In the genomic region with DNA sequence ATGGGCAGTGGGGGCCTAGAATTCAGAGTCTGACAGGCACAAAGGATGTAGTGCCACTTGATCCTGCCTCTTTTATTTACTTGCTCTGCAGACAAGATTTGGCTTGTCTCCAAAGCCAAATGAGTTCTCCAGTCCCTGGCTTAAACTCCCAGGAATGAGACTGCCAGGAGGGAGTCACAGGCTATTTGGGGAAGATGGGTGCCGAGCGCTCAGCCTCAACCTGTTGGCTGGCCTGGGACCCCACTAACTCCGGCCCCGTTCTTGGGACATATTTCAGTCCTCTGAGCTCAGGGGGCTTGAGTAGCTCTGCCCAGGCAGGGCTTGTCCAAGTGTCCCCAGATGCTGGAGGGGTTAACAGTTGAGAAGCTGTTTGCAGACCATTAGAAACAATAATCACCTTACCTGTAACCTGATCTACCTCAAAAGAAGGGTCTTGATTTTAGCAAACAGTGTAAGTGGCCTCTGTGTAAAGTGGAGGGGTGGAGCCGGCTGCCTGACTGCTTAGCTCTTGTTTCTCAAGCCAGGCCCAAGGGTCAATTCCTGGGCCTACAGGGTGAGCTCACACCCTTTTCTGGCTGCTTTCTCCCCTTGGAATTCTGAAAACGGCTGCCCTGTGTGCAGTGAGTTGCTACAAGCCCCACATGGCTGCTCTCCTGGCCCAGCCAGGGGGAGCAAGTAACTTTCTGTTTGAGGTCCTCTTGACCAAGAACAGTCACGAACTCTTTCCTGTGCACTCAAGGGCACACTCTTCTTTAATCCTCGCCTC, we compare ENCODE assay signal across 10 cellular contexts. TPM values are rescaled to one million over a fixed set of nuclear protein-coding genes. Genes with fewer than 3 reads are reported as not detected.
DNase-seq lines count a peak whose midpoint lies in the region; ATAC-seq and TF ChIP-seq lines count a peak whose summit lies in the region.
"Had no signal": no experiment of that assay in that cellular context is flagged by ENCODE, and none has a peak within 500 bp of the region (broad histone marks: within the 10 kb centered on the region; RNA-seq: fewer than 3 reads in every experiment).

No MANE protein-coding gene starts in this region.

- H3K4me3 ChIP-seq in HCT116 (replicated peaks in 1 of 2; ENCODE audit: low read depth in 1 of 2, low read length in 2 of 2) = no peak overlapping the region
- H3K4me3 ChIP-seq in fibroblast of pulmonary artery (replicated peaks; ENCODE audit: low read depth, low read length) = no peak overlapping the region
- H3K4me3 ChIP-seq in neuronal stem cell (ENCODE audit: low read length in 2 of 2) = no peak overlapping the region

- H3K27ac Mint-ChIP-seq in naive thymus-derived CD8-positive, alpha-beta T cell = no peak overlapping the region
- H3K27ac Mint-ChIP-seq: activated naive CD8-positive, alpha-beta T cell treated with anti-CD3 and anti-CD28 coated beads, Interleukin-2, amount 10 ng/mL, durations not matched to agents 7 days and 5 days had no signal

- H3K79me1 ChIP-seq in neuronal stem cell (ENCODE audit: low read depth, low read length) = no peaks in the 10 kb centered on the region

- no peaks in the 10 kb centered on the region for H3K9me2 ChIP-seq in HCT116 (ENCODE audit: insufficient read depth)

- H2AFZ ChIP-seq in HCT116 (ENCODE audit: low read depth, low read length, poor library complexity, severe bottlenecking) (peak overlapping the region; percentile 30), neuronal stem cell (ENCODE audit: low read length) (peak overlapping the region; percentile 85)

- no peaks in the 10 kb centered on the region for H4K20me1 ChIP-seq in HCT116 (ENCODE audit: insufficient read depth)

- CTCF ChIA-PET in HCT116 (lab: Charles Lee) = no interaction called here

- no TSS peak for BruUV-seq in HCT116 (replicated peaks; lab: Mats Ljungman, UMichigan)

- H3K4me1 Mint-ChIP-seq in naive thymus-derived CD8-positive, alpha-beta T cell = peaks cover 0 to 3% (median under 1%) of the 10 kb centered on the region in 4 donors

- H4K8ac ChIP-seq in neuronal stem cell (ENCODE audit: low read depth, low read length) = no peak overlapping the region

- H3K23ac ChIP-seq in neuronal stem cell (ENCODE audit: low read depth, low read length, poor library complexity) = no peak overlapping the region

- H3K4me1 ChIP-seq in HCT116 (ENCODE audit: control insufficient read depth in 1 of 2, insufficient read depth in 2 of 2, low read length in 2 of 2) (peaks cover 29 to 42% of the 10 kb centered on the region in 2 experiments), neuronal stem cell (ENCODE audit: control insufficient read depth in 2 of 2, insufficient read depth in 1 of 2, low read depth in 1 of 2, low read length in 2 of 2) (peaks cover 8 to 17% of the 10 kb centered on the region in 2 donors)

- peak overlapping the region; percentile 81 for H3K18ac ChIP-seq in neuronal stem cell (ENCODE audit: low read length)

- DNase-seq in HCT116 (ENCODE audit: low read depth, low spot score) (no peak), NCI-H510A (lab: John Stamatoyannopoulos, UW) (peak; percentile 81), fibroblast of pulmonary artery (ENCODE audit: low read depth) (peak; percentile 14), neuronal stem cell (ENCODE audit: low spot score) (no peak), AG08395 (ENCODE audit: low spot score) (no peak), HUDEP-2 (lab: John Stamatoyannopoulos, UW; ENCODE audit: unreplicated experiment in 76 of 76) (no peak), mucosa of gallbladder (ENCODE audit: low spot score) (no peak)
- DNase-seq in naive thymus-derived CD8-positive, alpha-beta T cell = no peak
- DNase-seq: activated naive CD8-positive, alpha-beta T cell treated with anti-CD3 and anti-CD28 coated beads, Interleukin-2, amount 10 ng/mL, durations not matched to agents 7 days and 5 days; T-helper 2 cell had no signal

- no CpG with 5 or more reads among the region's 8 CpGs for WGBS in neuronal stem cell (ENCODE audit: extremely low coverage in 2 of 2, insufficient read length in 2 of 2, insufficient replicate concordance in 1 of 2), 2 donors

- no peak for TF ChIP-seq POLR2A in HCT116 (IDR thresholded peaks at IDR 0.05; ENCODE audit: borderline replicate concordance, extremely low read depth, insufficient read depth, insufficient read length)

- POLR2A ChIA-PET in HCT116 (lab: Charles Lee) = interaction anchor here (1.2 kb wide), 1 partner anchor 14 kb away, joined by 3 read pairs; no protein-coding TSS in a partner anchor
- POLR2A ChIA-PET in naive thymus-derived CD8-positive, alpha-beta T cell (lab: Charles Lee) = no interaction called here

- peak overlapping the region; percentile 35 for H2BK120ac ChIP-seq in neuronal stem cell (ENCODE audit: low read depth, low read length)

- H3K79me2 ChIP-seq in HCT116 (ENCODE audit: insufficient read depth, low read length) = no peaks in the 10 kb centered on the region

- H3K36me3 ChIP-seq in HCT116 (ENCODE audit: control insufficient read depth in 1 of 2, insufficient read depth in 2 of 2, low read length in 2 of 2) = no peaks in the 10 kb centered on the region
- no peaks in the 10 kb centered on the region for H3K36me3 ChIP-seq in neuronal stem cell (replicated peaks in 1 of 2; ENCODE audit: control insufficient read depth in 2 of 2, insufficient read depth in 2 of 2, low read length in 2 of 2)

- RAD21 ChIA-PET in HCT116 (lab: Charles Lee; ENCODE audit: low non-redundant PET in 1 of 2, low total read pairs in 2 of 2, uncharacterized antibody in 2 of 2, unreplicated experiment in 2 of 2) = no interaction called here

- peak overlapping the region; percentile 4 for H2BK12ac ChIP-seq in neuronal stem cell (ENCODE audit: low read length)

- no peak overlapping the region for H3K27ac ChIP-seq in HCT116 (ENCODE audit: low read depth, low read length)
- peak overlapping the region; percentile 85 for H3K27ac ChIP-seq in neuronal stem cell (replicated peaks; ENCODE audit: low read length)

- no peak; the same call in 1 of the 2 replicates for TF ChIP-seq RAD21 in HCT116 (IDR thresholded peaks at IDR 0.05; ENCODE audit: low read depth)

- H3K27me3 Mint-ChIP-seq in naive thymus-derived CD8-positive, alpha-beta T cell = peaks cover under 1 to 8% (median 2%) of the 10 kb centered on the region in 5 donors

- H3K4me3 Mint-ChIP-seq in naive thymus-derived CD8-positive, alpha-beta T cell = no peak overlapping the region
- H3K4me3 Mint-ChIP-seq: activated naive CD8-positive, alpha-beta T cell treated with anti-CD3 and anti-CD28 coated beads, Interleukin-2, amount 10 ng/mL, durations not matched to agents 7 days and 5 days had no signal

- no peaks in the 10 kb centered on the region for H3K36me3 Mint-ChIP-seq in naive thymus-derived CD8-positive, alpha-beta T cell
- H3K36me3 Mint-ChIP-seq: activated naive CD8-positive, alpha-beta T cell treated with anti-CD3 and anti-CD28 coated beads, Interleukin-2, amount 10 ng/mL, durations not matched to agents 7 days and 5 days had no signal

- H3K9me3 Mint-ChIP-seq in naive thymus-derived CD8-positive, alpha-beta T cell = no peaks in the 10 kb centered on the region
- H3K9me3 Mint-ChIP-seq: activated naive CD8-positive, alpha-beta T cell treated with anti-CD3 and anti-CD28 coated beads, Interleukin-2, amount 10 ng/mL, durations not matched to agents 7 days and 5 days had no signal

- no peak overlapping the region for H2AK5ac ChIP-seq in neuronal stem cell (ENCODE audit: low read depth, low read length)

- no peaks in the 10 kb centered on the region for H3K27me3 ChIP-seq in HCT116 (ENCODE audit: insufficient read depth, low read length)
- no peaks in the 10 kb centered on the region for H3K27me3 ChIP-seq in neuronal stem cell (ENCODE audit: control insufficient read depth in 3 of 3, insufficient read depth in 3 of 3, low read depth in 1 of 3, low read length in 3 of 3)

- no peak for ATAC-seq in HCT116
- no peak for ATAC-seq in naive thymus-derived CD8-positive, alpha-beta T cell

- no peak for TF ChIP-seq CTCF in HCT116 (IDR thresholded peaks at IDR 0.05 in 2 of 3, conservative IDR thresholded peaks at IDR 0.05 in 1 of 3; ENCODE audit: borderline replicate concordance in 1 of 3, insufficient read depth in 1 of 3, low read depth in 2 of 3, low read length in 2 of 3)
- TF ChIP-seq CTCF in fibroblast of pulmonary artery (IDR thresholded peaks at IDR 0.05; ENCODE audit: low read length, missing control alignments) = no peak

- H3K14ac ChIP-seq in neuronal stem cell (ENCODE audit: low read length) = no peak overlapping the region

- H4K91ac ChIP-seq in neuronal stem cell (ENCODE audit: low read depth, low read length, poor library complexity) = no peak overlapping the region

- H3K4me2 ChIP-seq in HCT116 (ENCODE audit: low read length) = no peak overlapping the region
- H3K4me2 ChIP-seq in neuronal stem cell (ENCODE audit: insufficient read depth, low read length, poor library complexity, severe bottlenecking) = no peak overlapping the region

- no peak overlapping the region for H3K9ac ChIP-seq in HCT116 (ENCODE audit: low read length)
- no peak overlapping the region for H3K9ac ChIP-seq in neuronal stem cell (ENCODE audit: low read depth, low read length, poor library complexity)

- H2BK15ac ChIP-seq in neuronal stem cell (ENCODE audit: low read length) = no peak overlapping the region

- H3K4ac ChIP-seq in neuronal stem cell (ENCODE audit: low read length) = no peak overlapping the region

- intact Hi-C loops in HCT116 (cut with micrococcal nuclease) = loop anchor here (5.0 kb wide), 1 partner anchor 471 kb away; the partner anchor contains the start of gene PIKFYVE

- H2BK5ac ChIP-seq in neuronal stem cell (ENCODE audit: low read length) = peak overlapping the region; percentile 55

- no peaks in the 10 kb centered on the region for H3K9me3 ChIP-seq in HCT116 (ENCODE audit: control insufficient read depth in 1 of 2, insufficient read depth in 1 of 2, low read depth in 1 of 2, low read length in 2 of 2)
- H3K9me3 ChIP-seq in neuronal stem cell (replicated peaks in 1 of 2; ENCODE audit: control insufficient read depth in 2 of 2, insufficient read depth in 1 of 2, low read depth in 1 of 2, low read length in 2 of 2) = peaks cover 0 to 2% of the 10 kb centered on the region in 2 donors

TF ChIP-seq in HCT116, 20 proteins besides CTCF, POLR2A, EP300 and RAD21:
- TF ChIP-seq POLR2AphosphoS5 (IDR thresholded peaks at IDR 0.05; ENCODE audit: low read depth, low read length) (no peak), ELF1 (IDR thresholded peaks at IDR 0.05; ENCODE audit: borderline replicate concordance, low read depth) (no peak), ZNF274 (IDR thresholded peaks at IDR 0.05; ENCODE audit: low read depth, low read length) (no peak), YY1 (IDR thresholded peaks at IDR 0.05; ENCODE audit: extremely low read depth, insufficient replicate concordance, low read depth, low read length) (no peak), EZH2 (IDR thresholded peaks at IDR 0.05) (no peak)

RNA-seq across cellular contexts. Expression of gene FZD5, which starts 27.1 kb away (rescaled TPM):
- total RNA-seq in HCT116 (2021; ENCODE audit: unreplicated experiment) (9.0 TPM), mucosa of gallbladder (31.0 TPM)
- 4.0 and 4.5 TPM in 2 replicates for polyA plus RNA-seq in HCT116 (2012)
- 267 TPM for polyA plus RNA-seq in neuronal stem cell (2013, experiment 1 of 2)
- 274 TPM for polyA plus RNA-seq in neuronal stem cell (2013, experiment 2 of 2)
- under 1 TPM; 0.27 to 0.39 TPM for total RNA-seq in naive thymus-derived CD8-positive, alpha-beta T cell
- polyA plus RNA-seq in naive thymus-derived CD8-positive, alpha-beta T cell = under 1 TPM in 2 of 3 donors, not detected in 1; 0.02 to 0.13 TPM

Comparison
In these comparisons a context has a peak if more than half of its experiments do, and no peak if none do; other contexts are left out.
1. DNase-seq: peak in NCI-H510A (single experiment) and fibroblast of pulmonary artery (single experiment); none in HCT116 (single experiment), neuronal stem cell (single experiment), AG08395 (single experiment), HUDEP-2 (0 of 76), mucosa of gallbladder (single experiment) and naive thymus-derived CD8-positive, alpha-beta T cell (0 of 10).